ENCODE assay signal across 35 cellular contexts in the genomic region with DNA sequence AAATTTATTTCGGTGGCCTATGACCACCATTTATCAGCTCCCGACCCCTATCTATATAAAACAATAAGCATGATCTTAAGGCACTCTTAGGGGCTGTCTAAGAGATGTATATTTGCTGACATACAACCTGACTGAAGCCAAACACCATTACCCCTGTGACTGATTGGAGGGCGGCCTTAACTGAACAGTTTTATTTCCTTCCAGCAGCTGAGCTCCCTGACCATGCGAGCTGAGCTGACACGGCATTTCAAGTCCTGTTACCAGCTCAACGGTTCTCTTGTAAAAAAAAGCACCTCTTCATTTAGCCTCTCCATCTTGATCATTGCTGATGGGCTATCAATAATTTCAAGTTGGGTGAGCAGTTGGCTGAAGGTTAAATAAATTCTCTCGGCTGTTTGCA.
"Had no signal": no experiment of that assay in that cellular context is flagged by ENCODE, and none has a peak within 500 bp of the region (broad histone marks: within the 10 kb centered on the region; RNA-seq: fewer than 3 reads in every experiment).

No MANE protein-coding gene starts in this region.

- H3K27me3 ChIP-seq: body of pancreas, foreskin keratinocyte, gastrocnemius medialis had no signal

- FAIRE-seq: colon, endometrium had no signal

- H3K4me1 Mint-ChIP-seq: activated B cell treated with CpG ODN at 0.5 μM for 24 hours; activated naive CD4-positive, alpha-beta T cell treated with anti-CD3 and anti-CD28 coated beads, Interleukin-2, amount 50 U/mL, for 24 hours; activated naive CD8-positive, alpha-beta T cell treated with anti-CD3 and anti-CD28 coated beads, Interleukin-2, amount 50 U/mL, for 24 hours had no signal

- H3K9me3 Mint-ChIP-seq: activated B cell treated with CpG ODN at 0.5 μM for 24 hours; activated CD4-positive, alpha-beta memory T cell treated with anti-CD3 and anti-CD28 coated beads for 36 hours; activated CD4-positive, alpha-beta T cell treated with anti-CD3 and anti-CD28 coated beads, Interleukin-2, amount 10 ng/mL, durations not matched to agents 24 days and 14 days; activated naive CD4-positive, alpha-beta T cell treated with anti-CD3 and anti-CD28 coated beads for 36 hours; activated naive CD4-positive, alpha-beta T cell treated with anti-CD3 and anti-CD28 coated beads, Interleukin-2, amount 50 U/mL, for 24 hours; activated naive CD8-positive, alpha-beta T cell treated with anti-CD3 and anti-CD28 coated beads for 36 hours; activated naive CD8-positive, alpha-beta T cell treated with anti-CD3 and anti-CD28 coated beads, Interleukin-2, amount 50 U/mL, for 24 hours; activated T-helper 1 cell treated with anti-CD3 and anti-CD28 coated beads, Interleukin-12 subunit alpha, Interleukin-12 subunit beta, Interleukin-2, Interleukin-4 antibody, amounts not matched to agents 30 ng/mL and 10 ng/mL and 1 ng/mL, durations not matched to agents 14 hours and 24 hours and 36 hours; activated T-helper 2 cell treated with anti-CD3 and anti-CD28 coated beads, Interferon-gamma antibody, Interleukin-2, Interleukin-4, amounts not matched to agents 10 μg/mL and 5 μg/mL and 100 μg/mL, durations not matched to agents 14 hours and 24 hours and 36 hours; T-helper 2 cell treated with Interferon-gamma antibody and Interleukin-4, amounts not matched to agents 5 μg/mL and 100 μg/mL, for 36 hours had no signal

- H3K4me3 ChIP-seq: adrenal gland, body of pancreas, gastrocnemius medialis had no signal

- H3K4me1 ChIP-seq: adrenal gland, body of pancreas, foreskin keratinocyte had no signal

- H3K36me3 ChIP-seq: adrenal gland, gastrocnemius medialis, WERI-Rb-1 had no signal

- H3K27ac Mint-ChIP-seq: activated B cell treated with CpG ODN at 0.5 μM for 24 hours; activated CD4-positive, alpha-beta memory T cell treated with anti-CD3 and anti-CD28 coated beads for 36 hours; activated CD4-positive, alpha-beta T cell treated with anti-CD3 and anti-CD28 coated beads, Interleukin-2, amount 10 ng/mL, durations not matched to agents 24 days and 14 days; activated CD8-positive, alpha-beta memory T cell treated with anti-CD3 and anti-CD28 coated beads, Interleukin-2, amount 10 ng/mL, durations not matched to agents 7 days and 5 days; activated CD8-positive, alpha-beta T cell treated with anti-CD3 and anti-CD28 coated beads, Interleukin-2, amount 10 ng/mL, durations not matched to agents 7 days and 5 days; activated naive CD4-positive, alpha-beta T cell treated with anti-CD3 and anti-CD28 coated beads for 36 hours; activated naive CD4-positive, alpha-beta T cell treated with anti-CD3 and anti-CD28 coated beads, Interleukin-2, amount 50 U/mL, for 24 hours; activated naive CD8-positive, alpha-beta T cell treated with anti-CD3 and anti-CD28 coated beads for 36 hours; activated naive CD8-positive, alpha-beta T cell treated with anti-CD3 and anti-CD28 coated beads, Interleukin-2, amount 50 U/mL, for 24 hours; activated T-helper 1 cell treated with anti-CD3 and anti-CD28 coated beads, Interleukin-12 subunit alpha, Interleukin-12 subunit beta, Interleukin-2, Interleukin-4 antibody, amounts not matched to agents 30 ng/mL and 10 ng/mL and 1 ng/mL, durations not matched to agents 14 hours and 24 hours and 36 hours; activated T-helper 2 cell treated with anti-CD3 and anti-CD28 coated beads, Interferon-gamma antibody, Interleukin-2, Interleukin-4, amounts not matched to agents 10 μg/mL and 5 μg/mL and 100 μg/mL, durations not matched to agents 14 hours and 24 hours and 36 hours; T-helper 17 cell; T-helper 2 cell treated with Interferon-gamma antibody and Interleukin-4, amounts not matched to agents 5 μg/mL and 100 μg/mL, for 36 hours had no signal

- H3K27me3 Mint-ChIP-seq: activated CD4-positive, alpha-beta memory T cell treated with anti-CD3 and anti-CD28 coated beads for 36 hours; activated naive CD4-positive, alpha-beta T cell treated with anti-CD3 and anti-CD28 coated beads, Interleukin-2, amount 50 U/mL, for 24 hours; activated naive CD8-positive, alpha-beta T cell treated with anti-CD3 and anti-CD28 coated beads for 36 hours; activated naive CD8-positive, alpha-beta T cell treated with anti-CD3 and anti-CD28 coated beads, Interleukin-2, amount 50 U/mL, for 24 hours had no signal

- H3K36me3 Mint-ChIP-seq: activated CD4-positive, alpha-beta memory T cell treated with anti-CD3 and anti-CD28 coated beads for 36 hours; activated CD8-positive, alpha-beta memory T cell treated with anti-CD3 and anti-CD28 coated beads, Interleukin-2, amount 10 ng/mL, durations not matched to agents 7 days and 5 days; activated naive CD4-positive, alpha-beta T cell treated with anti-CD3 and anti-CD28 coated beads, Interleukin-2, amount 50 U/mL, for 24 hours; activated naive CD8-positive, alpha-beta T cell treated with anti-CD3 and anti-CD28 coated beads for 36 hours had no signal

- DNase-seq: activated B cell treated with CpG ODN at 0.5 μM for 24 hours; activated CD4-positive, alpha-beta memory T cell treated with anti-CD3 and anti-CD28 coated beads for 36 hours; activated CD4-positive, alpha-beta T cell treated with anti-CD3 and anti-CD28 coated beads, Interleukin-2, amount 10 ng/mL, durations not matched to agents 24 days and 14 days; activated CD8-positive, alpha-beta memory T cell treated with anti-CD3 and anti-CD28 coated beads, Interleukin-2, amount 10 ng/mL, durations not matched to agents 7 days and 5 days; activated CD8-positive, alpha-beta memory T cell treated with anti-CD3 and anti-CD28 coated beads, Interleukin-2, amount 50 U/mL, for 4 hours; activated effector memory CD4-positive, alpha-beta T cell treated with anti-CD3 and anti-CD28 coated beads, Interleukin-2, amount 50 U/mL, for 16 hours; activated naive CD4-positive, alpha-beta T cell treated with anti-CD3 and anti-CD28 coated beads for 36 hours; activated naive CD8-positive, alpha-beta T cell treated with anti-CD3 and anti-CD28 coated beads for 36 hours; activated naive CD8-positive, alpha-beta T cell treated with anti-CD3 and anti-CD28 coated beads, Interleukin-2, amount 50 U/mL, for 24 hours; activated T-cell treated with anti-CD3 and anti-CD28 coated beads, Interleukin-2, amount 50 U/mL, for 1 hour; activated T-cell treated with anti-CD3 and anti-CD28 coated beads, Interleukin-2, amount 50 U/mL, for 48 hours; adrenal gland; amygdala; aorta; body of pancreas; caudate nucleus; cortex of kidney; dermis blood vessel endothelial cell; effector CD8-positive, alpha-beta T cell; foreskin keratinocyte; gastrocnemius medialis; glutamatergic neuron; T-helper 1 cell; T-helper 17 cell; T1000; WERI-Rb-1 had no signal

- H3K4me3 Mint-ChIP-seq: activated B cell treated with CpG ODN at 0.5 μM for 24 hours; activated CD4-positive, alpha-beta memory T cell treated with anti-CD3 and anti-CD28 coated beads for 36 hours; activated CD4-positive, alpha-beta T cell treated with anti-CD3 and anti-CD28 coated beads, Interleukin-2, amount 10 ng/mL, durations not matched to agents 24 days and 14 days; activated CD8-positive, alpha-beta memory T cell treated with anti-CD3 and anti-CD28 coated beads, Interleukin-2, amount 10 ng/mL, durations not matched to agents 7 days and 5 days; activated CD8-positive, alpha-beta T cell treated with anti-CD3 and anti-CD28 coated beads, Interleukin-2, amount 10 ng/mL, durations not matched to agents 7 days and 5 days; activated naive CD4-positive, alpha-beta T cell treated with anti-CD3 and anti-CD28 coated beads for 36 hours; activated naive CD4-positive, alpha-beta T cell treated with anti-CD3 and anti-CD28 coated beads, Interleukin-2, amount 50 U/mL, for 24 hours; activated naive CD8-positive, alpha-beta T cell treated with anti-CD3 and anti-CD28 coated beads for 36 hours; activated naive CD8-positive, alpha-beta T cell treated with anti-CD3 and anti-CD28 coated beads, Interleukin-2, amount 50 U/mL, for 24 hours; activated T-helper 1 cell treated with anti-CD3 and anti-CD28 coated beads, Interleukin-12 subunit alpha, Interleukin-12 subunit beta, Interleukin-2, Interleukin-4 antibody, amounts not matched to agents 30 ng/mL and 10 ng/mL and 1 ng/mL, durations not matched to agents 14 hours and 24 hours and 36 hours; T-helper 17 cell; T-helper 2 cell treated with Interferon-gamma antibody and Interleukin-4, amounts not matched to agents 5 μg/mL and 100 μg/mL, for 36 hours had no signal

- ATAC-seq: activated CD4-positive, CD25-positive, alpha-beta regulatory T cell treated with anti-CD3 and anti-CD28 coated beads, Interleukin-2, amount 50 U/mL, for 24 hours; activated CD8-positive, alpha-beta memory T cell treated with anti-CD3 and anti-CD28 coated beads, Interleukin-2, amount 10 ng/mL, durations not matched to agents 7 days and 5 days; activated CD8-positive, alpha-beta T cell treated with anti-CD3 and anti-CD28 coated beads, Interleukin-2, amount 10 ng/mL, durations not matched to agents 7 days and 5 days; activated naive CD8-positive, alpha-beta T cell treated with anti-CD3 and anti-CD28 coated beads, Interleukin-2, amount 50 U/mL, for 24 hours; body of pancreas; esophagus mucosa; foreskin keratinocyte; gastrocnemius medialis; T-helper 17 cell had no signal

- H3K9me3 ChIP-seq: adrenal gland, body of pancreas, gastrocnemius medialis had no signal

- H3K27ac ChIP-seq: adrenal gland, body of pancreas, foreskin keratinocyte, WERI-Rb-1 had no signal
